ENCODE assay signal across 32 cellular contexts in genomic region chr1:13674386-13674785, GRCh38.
"Had no signal": no experiment of that assay in that cellular context is flagged by ENCODE, and none has a peak within 500 bp of the region (broad histone marks: within the 10 kb centered on the region; RNA-seq: fewer than 3 reads in every experiment).

No MANE protein-coding gene starts in this region.

- H3K4me1 ChIP-seq: adrenal gland, ascending aorta, left lung, sigmoid colon, thyroid gland had no signal

- H3K27me3 ChIP-seq: adrenal gland, ascending aorta, brain microvascular endothelial cell, dorsolateral prefrontal cortex, hepatocyte, sigmoid colon, thyroid gland had no signal

- H3K4me1 Mint-ChIP-seq: immature natural killer cell, mesothelial cell of epicardium, natural killer cell had no signal

- H3K27ac ChIP-seq: adrenal gland, ascending aorta, brain microvascular endothelial cell, dorsolateral prefrontal cortex, hepatocyte, left lung, sigmoid colon, thyroid gland had no signal

- H3K4me3 Mint-ChIP-seq: activated naive CD8-positive, alpha-beta T cell; activated T-cell treated with anti-CD3 and anti-CD28 coated beads, Interleukin-2, amount 50 U/mL, for 4 hours; effector memory CD8-positive, alpha-beta T cell; immature natural killer cell; mesothelial cell of epicardium; natural killer cell had no signal

- H3K36me3 Mint-ChIP-seq: activated naive CD8-positive, alpha-beta T cell; immature natural killer cell; mesothelial cell of epicardium; natural killer cell had no signal

- H2AFZ ChIP-seq: hepatocyte had no signal

- ATAC-seq: activated T-cell treated with anti-CD3 and anti-CD28 coated beads, Interleukin-2, amount 50 U/mL, for 4 hours; effector memory CD8-positive, alpha-beta T cell; esophagus mucosa; left lung; natural killer cell had no signal

- H3K79me2 ChIP-seq: hepatocyte had no signal

- DNase-seq: activated CD4-positive, alpha-beta T cell treated with anti-CD3 and anti-CD28 coated beads for 4 hours; activated CD4-positive, alpha-beta T cell treated with anti-CD3 and anti-CD28 coated beads, Interleukin-2, amount 50 U/mL, for 48 hours; activated CD4-positive, CD25-positive, alpha-beta regulatory T cell; activated CD8-positive, alpha-beta memory T cell treated with anti-CD3 and anti-CD28 coated beads, Interleukin-2, amount 50 U/mL, for 48 hours; activated naive CD4-positive, alpha-beta T cell; activated T-cell treated with anti-CD3 and anti-CD28 coated beads, Interleukin-2, amount 50 U/mL, for 4 hours; adrenal gland; brain microvascular endothelial cell; caudate nucleus; dorsolateral prefrontal cortex; effector memory CD8-positive, alpha-beta T cell; foreskin melanocyte; glutamatergic neuron; immature natural killer cell; left lung; natural killer cell; retina; sigmoid colon; stimulated activated CD4-positive, alpha-beta T cell treated with anti-CD3 and anti-CD28 coated beads, Interleukin-15, amount 100 ng/mL, for 24 hours; stimulated activated naive CD4-positive, alpha-beta T cell treated with Interleukin-2 at 50 U/mL for 16 hours; substantia nigra; T1000; thyroid gland had no signal

- H3K9me3 Mint-ChIP-seq: activated T-helper 2 cell treated with anti-CD3 and anti-CD28 coated beads, Interferon-gamma antibody, Interleukin-2, Interleukin-4, amounts not matched to agents 10 μg/mL and 5 μg/mL and 100 μg/mL, durations not matched to agents 14 hours and 24 hours and 36 hours; effector memory CD8-positive, alpha-beta T cell; immature natural killer cell; mesothelial cell of epicardium; natural killer cell had no signal

- H3K9me3 ChIP-seq: adrenal gland, ascending aorta, left lung, sigmoid colon, thyroid gland had no signal

- H3K27ac Mint-ChIP-seq: activated naive CD8-positive, alpha-beta T cell; activated T-helper 2 cell treated with anti-CD3 and anti-CD28 coated beads, Interferon-gamma antibody, Interleukin-2, Interleukin-4, amounts not matched to agents 10 μg/mL and 5 μg/mL and 100 μg/mL, durations not matched to agents 14 hours and 24 hours and 36 hours; effector memory CD8-positive, alpha-beta T cell; immature natural killer cell; mesothelial cell of epicardium; natural killer cell; progenitor cell of endocrine pancreas had no signal

- H3K4me2 ChIP-seq: hepatocyte, smooth muscle cell had no signal

- H3K4me3 ChIP-seq: adrenal gland, ascending aorta, dorsolateral prefrontal cortex, hepatocyte, left lung, lung, sigmoid colon, smooth muscle cell, thyroid gland had no signal

- H3K36me3 ChIP-seq: adrenal gland, ascending aorta, brain microvascular endothelial cell, left lung, sigmoid colon, thyroid gland had no signal
